ENCODE assay signal across 21 cellular contexts in the genomic region with DNA sequence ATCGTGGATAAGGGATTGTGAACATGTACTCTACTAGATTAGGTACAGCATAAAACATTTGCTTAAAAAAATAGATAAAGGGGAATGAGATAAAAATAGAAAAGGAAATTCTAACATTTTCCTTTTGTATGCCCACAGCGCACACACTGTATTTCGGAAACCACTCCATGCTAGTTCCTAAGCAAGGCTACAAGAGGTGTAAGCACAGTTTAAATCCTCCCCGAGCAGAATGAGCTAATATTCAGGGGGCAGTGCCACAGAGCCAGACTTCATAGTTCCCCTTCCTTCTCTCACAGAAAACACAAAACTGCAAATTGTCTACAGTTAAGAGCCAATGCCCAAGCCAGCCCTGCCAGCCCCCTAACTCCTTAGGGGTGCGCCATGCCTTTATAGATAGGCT.
A peak's percentile ranks its signal among the peaks of the same experiment; 100 is the strongest.
DNase-seq lines count a peak whose midpoint lies in the region; ATAC-seq, FAIRE-seq and TF ChIP-seq lines count a peak whose summit lies in the region.
"Had no signal": no experiment of that assay in that cellular context is flagged by ENCODE, and none has a peak within 500 bp of the region (broad histone marks: within the 10 kb centered on the region; RNA-seq: fewer than 3 reads in every experiment).

No MANE protein-coding gene starts in this region.

- H3K79me2 ChIP-seq in PC-3 (ENCODE audit: low read length), result no peaks in the 10 kb centered on the region

- CTCF ChIA-PET in PC-3 (lab: Charles Lee), result no interaction called here

- ATAC-seq in PC-3 (no peak), body of pancreas (peak; percentile 71), right lobe of liver (peak; percentile 33 to 69 (median 64)), pancreas (peak; percentile 50 to 57 (median 53))
- ATAC-seq: GM12878 had no signal

- H3K4me1 ChIP-seq in PC-3 (ENCODE audit: insufficient read depth, low read length) (no peaks in the 10 kb centered on the region), body of pancreas (peaks cover 1% of the 10 kb centered on the region), right lobe of liver (peaks cover 0 to 16% (median 5%) of the 10 kb centered on the region in 4 donors), pancreas (no peaks in the 10 kb centered on the region)
- H3K4me1 ChIP-seq: BE2C had no signal

- 37 to 38% methylated on average over 5 of the region's 5 CpGs for WGBS in body of pancreas, 2 donors
- WGBS in right lobe of liver (ENCODE audit: insufficient coverage, low coverage, low lambda C conversion rate, missing lambda C conversion rate), result 27% methylated on average over 4 of the region's 5 CpGs
- WGBS in pancreas, 2 donors, result 45 to 63% methylated on average over 5 of the region's 5 CpGs

- H3K36me3 ChIP-seq in PC-3 (ENCODE audit: low read depth, low read length) (no peaks in the 10 kb centered on the region), body of pancreas (replicated peaks in 1 of 2; ENCODE audit: insufficient read depth in 1 of 2, low read depth in 2 of 2) (no peaks in the 10 kb centered on the region), right lobe of liver (no peaks in the 10 kb centered on the region), pancreas (no peaks in the 10 kb centered on the region)
- H3K36me3 ChIP-seq: BE2C had no signal

- H3K9me3 ChIP-seq in PC-3 (ENCODE audit: low read length) (no peaks in the 10 kb centered on the region), body of pancreas (no peaks in the 10 kb centered on the region), right lobe of liver (no peaks in the 10 kb centered on the region), pancreas (no peaks in the 10 kb centered on the region)
- H3K9me3 ChIP-seq: BE2C had no signal

- intact Hi-C loops in PC-3 (cut with micrococcal nuclease) (no loop called here), body of pancreas (cut with DNase I) (no loop called here), right lobe of liver (cut with DNase I) (no loop called here), pancreas (cut with DNase I) (no loop called here), posterior vena cava (cut with DNase I) (no loop called here)

- FAIRE-seq in pancreas (lab: Jason Lieb, UNC), result no peak
- FAIRE-seq: A204.1 had no signal

- H3K27me3 ChIP-seq in PC-3 (ENCODE audit: low read length) (no peaks in the 10 kb centered on the region), body of pancreas (no peaks in the 10 kb centered on the region), right lobe of liver (no peaks in the 10 kb centered on the region), pancreas (no peaks in the 10 kb centered on the region)

- no peaks in the 10 kb centered on the region for H4K20me1 ChIP-seq in PC-3 (ENCODE audit: low read length)

- TF ChIP-seq POLR2A in body of pancreas (IDR thresholded peaks at IDR 0.05) (no peak), right lobe of liver (IDR thresholded peaks at IDR 0.05) (no peak)

- POLR2A ChIA-PET in PC-3 (lab: Charles Lee; ENCODE audit: unreplicated experiment), result no interaction called here

- DNase-seq in PC-3 (no peak), body of pancreas (no peak), right lobe of liver (no peak), pancreas (no peak), SK-N-DZ (ENCODE audit: low spot score) (no peak), posterior vena cava (ENCODE audit: low spot score) (no peak)
- DNase-seq in stimulated activated CD4-positive, alpha-beta T cell treated with anti-CD3 and anti-CD28 coated beads, Interleukin-2, amount 100 ng/mL, for 48 hours, result no peak
- DNase-seq: ACHN; BE2C; C1 segment of cervical spinal cord; CD4-positive, CD25-positive, alpha-beta regulatory T cell; CD8-positive, alpha-beta memory T cell; COR-L47; DMS 273 treated with DMSO at 0.1 percent for 48 hours; DMS53; DND-41; EL; GM23248; H7 had no signal

- H3K9me2 ChIP-seq in PC-3 (replicated peaks; ENCODE audit: low read length), result no peaks in the 10 kb centered on the region

- H2AFZ ChIP-seq in PC-3 (ENCODE audit: low read length), result 0 out of 2 replicates have a peak overlapping the region, but pooled peaks have one; percentile 5
- H2AFZ ChIP-seq: GM23248 had no signal

- H3F3A ChIP-seq in PC-3 (ENCODE audit: low read length, unreplicated experiment), result no peaks in the 10 kb centered on the region

- H3K9ac ChIP-seq in PC-3 (ENCODE audit: low read length), result no peak overlapping the region
- H3K9ac ChIP-seq: GM23248 had no signal

- TF ChIP-seq CTCF in PC-3 (conservative IDR thresholded peaks at IDR 0.05; ENCODE audit: low read depth, low read length) (no peak), body of pancreas (IDR thresholded peaks at IDR 0.05) (no peak), right lobe of liver (IDR thresholded peaks at IDR 0.05) (no peak), pancreas (IDR thresholded peaks at IDR 0.05) (no peak)

- no TSS peak for BruUV-seq in PC-3 (replicated peaks; lab: Mats Ljungman, UMichigan)

- H3K27ac ChIP-seq in PC-3 (ENCODE audit: low read length) (no peak overlapping the region), body of pancreas (no peak overlapping the region), right lobe of liver (peak overlapping the region in 2 of 3 donors; percentile 44 to 65), pancreas (no peak overlapping the region)
- H3K27ac ChIP-seq: GM23248 had no signal

- no peak overlapping the region for H3K4me2 ChIP-seq in PC-3 (ENCODE audit: low read length)

- H3K4me3 ChIP-seq in PC-3 (ENCODE audit: low read length), result no peak overlapping the region
- no peak overlapping the region for H3K4me3 ChIP-seq in body of pancreas
- H3K4me3 ChIP-seq in right lobe of liver, result no peak overlapping the region
- peak overlapping the region in 1 of 4 donors; percentile 10 for H3K4me3 ChIP-seq in pancreas
- H3K4me3 ChIP-seq: GM12878, GM23248 had no signal

Comparison
In these comparisons a context has a peak if more than half of its experiments do, and no peak if none do; other contexts are left out.
1. H3K27ac ChIP-seq: peak in right lobe of liver (2 of 3); none in PC-3 (single experiment), body of pancreas (0 of 4) and pancreas (0 of 4).